30 cellular contexts compared by ENCODE assay signal in genomic region chr15:95687686-95688085, GRCh38.
"Had no signal": no experiment of that assay in that cellular context is flagged by ENCODE, and none has a peak within 500 bp of the region (broad histone marks: within the 10 kb centered on the region; RNA-seq: fewer than 3 reads in every experiment).

No MANE protein-coding gene starts in this region.

- H3K4me3 Mint-ChIP-seq: mesothelial cell of epicardium; naive thymus-derived CD8-positive, alpha-beta T cell; nephron; neural crest cell; stimulated activated naive B cell treated with anti-CD40 and anti-IgM and Interleukin-4, amounts not matched to agents 10 μg/mL and 1 μg/mL and 100 μg/mL, for 72 hours had no signal

- H3K27me3 Mint-ChIP-seq: stimulated activated naive B cell treated with anti-CD40 and anti-IgM and Interleukin-4, amounts not matched to agents 10 μg/mL and 1 μg/mL and 100 μg/mL, for 72 hours had no signal

- ATAC-seq: left cardiac atrium; left lobe of liver; left ventricle myocardium superior; lower lobe of right lung; naive thymus-derived CD8-positive, alpha-beta T cell; pancreas; right cardiac atrium; sciatic nerve; stimulated activated naive B cell treated with anti-CD40 and anti-IgM and Interleukin-4, amounts not matched to agents 10 μg/mL and 1 μg/mL and 100 μg/mL, for 72 hours; stimulated activated naive CD8-positive, alpha-beta T cell treated with anti-CD3 and anti-CD28 coated beads, Interleukin-15, Interleukin-2, amounts not matched to agents 100 U/mL and 50 U/mL, for 24 hours; upper lobe of right lung had no signal

- H3K36me3 ChIP-seq: lower lobe of right lung, pancreas, prostate gland, stomach, thyroid gland, transverse colon, upper lobe of right lung had no signal

- DNase-seq: hippocampal formation; kidney glomerular epithelial cell; left cardiac atrium; left ventricle myocardium superior; lower lobe of right lung; mesendoderm; naive thymus-derived CD8-positive, alpha-beta T cell; nucleus accumbens; pancreas; posterior cingulate gyrus; retina; right cardiac atrium; stimulated activated CD4-positive, alpha-beta T cell treated with anti-CD3 and anti-CD28 coated beads, Interleukin-12 subunit alpha, Interleukin-12 subunit beta, amount 100 ng/mL, for 4 hours; stimulated activated CD4-positive, alpha-beta T cell treated with anti-CD3 and anti-CD28 coated beads, Interleukin-15, amount 100 ng/mL, for 24 hours; stimulated activated CD4-positive, alpha-beta T cell treated with anti-CD3 and anti-CD28 coated beads, Interleukin-2, amount 100 ng/mL, for 24 hours; stimulated activated CD4-positive, alpha-beta T cell treated with anti-CD3 and anti-CD28 coated beads, Interleukin-4, amount 100 ng/mL, for 1 hour; stimulated activated naive B cell treated with anti-CD40 and anti-IgM and Interleukin-4, amounts not matched to agents 10 μg/mL and 1 μg/mL and 100 μg/mL, for 72 hours; stimulated activated naive CD8-positive, alpha-beta T cell treated with anti-CD3 and anti-CD28 coated beads, Interleukin-15, Interleukin-2, amounts not matched to agents 100 U/mL and 50 U/mL, for 24 hours; stomach; testis; thyroid gland; transverse colon; upper lobe of right lung had no signal

- H3K27ac Mint-ChIP-seq: mesothelial cell of epicardium; naive thymus-derived CD8-positive, alpha-beta T cell; nephron; stimulated activated naive B cell treated with anti-CD40 and anti-IgM and Interleukin-4, amounts not matched to agents 10 μg/mL and 1 μg/mL and 100 μg/mL, for 72 hours had no signal

- H3K27me3 ChIP-seq: pancreas, stomach, testis, thyroid gland, transverse colon, upper lobe of right lung had no signal

- H3K9me3 Mint-ChIP-seq: stimulated activated naive B cell treated with anti-CD40 and anti-IgM and Interleukin-4, amounts not matched to agents 10 μg/mL and 1 μg/mL and 100 μg/mL, for 72 hours had no signal

- H3K36me3 Mint-ChIP-seq: mesothelial cell of epicardium; naive thymus-derived CD8-positive, alpha-beta T cell; stimulated activated naive B cell treated with anti-CD40 and anti-IgM and Interleukin-4, amounts not matched to agents 10 μg/mL and 1 μg/mL and 100 μg/mL, for 72 hours had no signal

- H3K4me1 ChIP-seq: lower lobe of right lung, pancreas, prostate gland, thyroid gland, transverse colon had no signal

- H3K9me3 ChIP-seq: pancreas, prostate gland, testis, thyroid gland, upper lobe of right lung had no signal

- H3K4me3 ChIP-seq: lower lobe of right lung, pancreas, prostate gland, skin epidermis, stomach, testis, thyroid gland, transverse colon, upper lobe of right lung had no signal

- H3K27ac ChIP-seq: lower lobe of right lung, pancreas, prostate gland, stomach, testis, thyroid gland, transverse colon, upper lobe of right lung had no signal

- H3K4me1 Mint-ChIP-seq: naive thymus-derived CD8-positive, alpha-beta T cell; stimulated activated naive B cell treated with anti-CD40 and anti-IgM and Interleukin-4, amounts not matched to agents 10 μg/mL and 1 μg/mL and 100 μg/mL, for 72 hours had no signal
